11 cellular contexts compared by ENCODE assay signal in genomic region chr4:147734496-147734895, GRCh38. TPM values are rescaled to one million over a fixed set of nuclear protein-coding genes. Genes with fewer than 3 reads are reported as not detected.
DNase-seq lines count a peak whose midpoint lies in the region; ATAC-seq and TF ChIP-seq lines count a peak whose summit lies in the region.
"Had no signal": no experiment of that assay in that cellular context is flagged by ENCODE, and none has a peak within 500 bp of the region (broad histone marks: within the 10 kb centered on the region; RNA-seq: fewer than 3 reads in every experiment).

No MANE protein-coding gene starts in this region.

- H2AFZ ChIP-seq in parathyroid adenoma, result no peak overlapping the region

- peaks cover 2% of the 10 kb centered on the region for H3K79me2 ChIP-seq in parathyroid adenoma

- H3K4me3 ChIP-seq in AG10803 (ENCODE audit: low read length), result peak overlapping the region; percentile 84
- peak overlapping the region; percentile 89 for H3K4me3 ChIP-seq in coronary artery
- peak overlapping the region; percentile 76 for H3K4me3 ChIP-seq in parathyroid adenoma (ENCODE audit: low read depth, low read length)

- no peaks in the 10 kb centered on the region for H3K36me3 ChIP-seq in parathyroid adenoma (ENCODE audit: control insufficient read depth, insufficient read depth, low read length)

- H3K4me1 ChIP-seq in parathyroid adenoma, result no peaks in the 10 kb centered on the region

- no peaks in the 10 kb centered on the region for H3K27me3 ChIP-seq in parathyroid adenoma (ENCODE audit: control insufficient read depth, insufficient read depth, low read length)

- H3K9me3 ChIP-seq in parathyroid adenoma (ENCODE audit: control insufficient read depth, low read length), result no peaks in the 10 kb centered on the region

- no peaks in the 10 kb centered on the region for H3K9me3 Mint-ChIP-seq in HFFc6
- H3K9me3 Mint-ChIP-seq: CD14-positive monocyte; naive thymus-derived CD8-positive, alpha-beta T cell had no signal

- no peak overlapping the region for H3K9ac ChIP-seq in parathyroid adenoma

- no peak for DNase-seq in AG10803 (ENCODE audit: low read depth)
- DNase-seq in HFFc6, result no peak
- DNase-seq in coronary artery (ENCODE audit: low spot score), result no peak
- no peak for DNase-seq in NCI-H446 treated with DMSO at 0.1 percent for 48 hours (lab: John Stamatoyannopoulos, UW)
- DNase-seq in GM20000 (ENCODE audit: low spot score), result no peak
- no peak for DNase-seq in NCI-H526 (lab: John Stamatoyannopoulos, UW)
- DNase-seq: activated T-cell treated with anti-CD3 and anti-CD28 coated beads, Interleukin-2, amount 50 U/mL, for 48 hours; naive thymus-derived CD8-positive, alpha-beta T cell had no signal

- no peak for ATAC-seq in HG03139 (IDR thresholded peaks at IDR 0.05; ENCODE audit: unreplicated experiment)
- ATAC-seq: naive thymus-derived CD8-positive, alpha-beta T cell had no signal

- TF ChIP-seq CTCF in AG10803 (conservative IDR thresholded peaks at IDR 0.05; ENCODE audit: low read length), result no peak
- TF ChIP-seq CTCF in HFFc6 (IDR thresholded peaks at IDR 0.05), result no peak
- TF ChIP-seq CTCF in coronary artery (IDR thresholded peaks at IDR 0.05), result no peak
- TF ChIP-seq CTCF in parathyroid adenoma (IDR thresholded peaks at IDR 0.05), result no peak
- TF ChIP-seq CTCF in GM20000 (IDR thresholded peaks at IDR 0.05; ENCODE audit: extremely low read depth, missing control alignments), result no peak

- H3K27ac ChIP-seq in coronary artery (peak overlapping the region; percentile 89 to 92), parathyroid adenoma (no peak overlapping the region)

- peaks cover 63% of the 10 kb centered on the region for H3K4me1 Mint-ChIP-seq in HFFc6 (ENCODE audit: low read depth)

- peaks cover 5% of the 10 kb centered on the region for H3K36me3 Mint-ChIP-seq in HFFc6 (ENCODE audit: low read depth)
- H3K36me3 Mint-ChIP-seq: CD14-positive monocyte; naive thymus-derived CD8-positive, alpha-beta T cell had no signal

- H3K4me3 Mint-ChIP-seq in HFFc6, result peak overlapping the region; percentile 93

- peak overlapping the region; percentile 86 for H3K4me2 ChIP-seq in parathyroid adenoma (ENCODE audit: low read length)

- no peaks in the 10 kb centered on the region; the same call in 1 of the 2 replicates for H3K27me3 Mint-ChIP-seq in HFFc6 (ENCODE audit: insufficient read depth)

- H3K27ac Mint-ChIP-seq in HFFc6, result peak overlapping the region; percentile 73; the same call in 1 of the 2 replicates

RNA-seq across cellular contexts. Expression of gene ARHGAP10, which starts 2.6 kb away (rescaled TPM):
- 10 to 100 TPM; 31.1 to 37.1 (median 32.3) TPM for total RNA-seq in HFFc6 (2021; fragmentation: NEBNext Ultra II Directional; extraction: Animal tissue kit (Norgen Biotek cat#: 25700))

RNA-seq across cellular contexts. Expression of gene PRMT9, which starts 50.5 kb away (rescaled TPM):
- total RNA-seq in HFFc6 (2021; fragmentation: NEBNext Ultra II Directional; extraction: Animal tissue kit (Norgen Biotek cat#: 25700)), result 1 to 10 TPM; 6.5 to 8.5 (median 7.3) TPM
